Comparison of ENCODE assay signal across 8 cellular contexts in genomic region chr11:86869966-86870570, GRCh38.
DNase-seq lines count a peak whose midpoint lies in the region; ATAC-seq, FAIRE-seq and TF ChIP-seq lines count a peak whose summit lies in the region.

No MANE protein-coding gene starts in this region.

- TF ChIP-seq CTCF in LNCAP (IDR thresholded peaks at IDR 0.05) = peak; percentile 90
- TF ChIP-seq CTCF in breast epithelium (IDR thresholded peaks at IDR 0.05) = peak; percentile 64 to 80 (median 71)
- TF ChIP-seq CTCF in keratinocyte (optimal IDR thresholded peaks at IDR 0.05 in 1 of 3, IDR thresholded peaks at IDR 0.05 in 1 of 3, conservative IDR thresholded peaks at IDR 0.05 in 1 of 3; ENCODE audit: extremely low read depth in 1 of 3, insufficient read depth in 2 of 3, low read length in 3 of 3) = peak; percentile 75 to 80 (median 79)

- TF ChIP-seq POLR2A in breast epithelium (IDR thresholded peaks at IDR 0.05) = no peak

- no peaks in the 10 kb centered on the region for H3K4me1 ChIP-seq in breast epithelium
- no peaks in the 10 kb centered on the region for H3K4me1 ChIP-seq in keratinocyte (ENCODE audit: control insufficient read depth, extremely low read depth, insufficient read depth, low read length)

- peak; percentile 71 for ATAC-seq in GM21786 (IDR thresholded peaks at IDR 0.05; ENCODE audit: unreplicated experiment)

- dilution Hi-C loops in keratinocyte (cut with MboI; ENCODE audit: extremely low pct_ligation_motif_present, low sequenced_read_pairs) = no loop called here

- H3K36me3 ChIP-seq in breast epithelium = no peaks in the 10 kb centered on the region
- no peaks in the 10 kb centered on the region for H3K36me3 ChIP-seq in keratinocyte (ENCODE audit: control insufficient read depth in 2 of 2, extremely low read depth in 1 of 2, insufficient read depth in 2 of 2, low read length in 2 of 2)

- no peaks in the 10 kb centered on the region for H3K79me2 ChIP-seq in keratinocyte (ENCODE audit: control insufficient read depth, insufficient read depth, low read length)

- H3K4me3 ChIP-seq in breast epithelium (no peak overlapping the region), keratinocyte (ENCODE audit: control insufficient read depth in 2 of 3, extremely low read depth in 1 of 3, insufficient read depth in 2 of 3, low read depth in 1 of 3, low read length in 3 of 3) (no peak overlapping the region)

- H4K20me1 ChIP-seq in keratinocyte (ENCODE audit: control insufficient read depth, extremely low read depth, insufficient read depth, low read length) = no peaks in the 10 kb centered on the region

- intact Hi-C loops in breast epithelium (cut with DNase I; ENCODE audit: low total_unique reads) = no loop called here

- H3K4me2 ChIP-seq in keratinocyte (ENCODE audit: control insufficient read depth, extremely low read depth, insufficient read depth, low read depth, low read length) = no peak overlapping the region

- no peak overlapping the region for H2AFZ ChIP-seq in keratinocyte (ENCODE audit: control insufficient read depth, low read length)

- peak; percentile 83 for FAIRE-seq in keratinocyte (lab: Jason Lieb, UNC)

- H3K27ac ChIP-seq in breast epithelium (no peak overlapping the region), keratinocyte (ENCODE audit: control insufficient read depth, insufficient read depth, low read length) (no peak overlapping the region)

- DNase-seq in GM04504 (ENCODE audit: low read depth) (peak; percentile 35), T-helper 2 cell (peak in 3 of 5 experiments; percentile 2 to 31 (median 4)), breast epithelium (ENCODE audit: low spot score in 2 of 2) (peak in 1 of 2 donors; percentile 23), keratinocyte (ENCODE audit: low read depth, low spot score) (no peak), SIG-M5 treated with dmso at 0.1 percent for 504 hours (lab: John Stamatoyannopoulos, UW; ENCODE audit: unreplicated experiment) (no peak)
- peak; percentile 48 to 60 for DNase-seq in stimulated activated CD4-positive, alpha-beta T cell treated with anti-CD3 and anti-CD28 coated beads, Interleukin-2, amount 100 ng/mL, for 24 hours

- no peak overlapping the region for H3K9ac ChIP-seq in keratinocyte (ENCODE audit: control insufficient read depth, extremely low read depth, insufficient read depth, low read length)

- H3K27me3 ChIP-seq in breast epithelium (no peaks in the 10 kb centered on the region), keratinocyte (ENCODE audit: control insufficient read depth, extremely low read depth, insufficient read depth, low read length) (no peaks in the 10 kb centered on the region)

- no peaks in the 10 kb centered on the region for H3K9me3 ChIP-seq in breast epithelium
- no peaks in the 10 kb centered on the region for H3K9me3 ChIP-seq in keratinocyte (ENCODE audit: control insufficient read depth, low read depth, low read length)

- H3K9me1 ChIP-seq in keratinocyte (ENCODE audit: control insufficient read depth, extremely low read depth, insufficient read depth, low read length) = no peaks in the 10 kb centered on the region

Comparison
In these comparisons a context has a peak if more than half of its experiments do, and no peak if none do; other contexts are left out.
1. DNase-seq: peak in GM04504 (single experiment), T-helper 2 cell (3 of 5) and stimulated activated CD4-positive, alpha-beta T cell treated with anti-CD3 and anti-CD28 coated beads, Interleukin-2, amount 100 ng/mL, for 24 hours (2 of 2); none in keratinocyte (single experiment) and SIG-M5 treated with dmso at 0.1 percent for 504 hours (single experiment).
2. Peak in every context shown above with its lines, with median percentiles within 50 percentile points of each other: CTCF ChIP-seq.